ENCODE assay signal across 8 cellular contexts in genomic region chr22:29603358-29604191, GRCh38. TPM values are rescaled to one million over a fixed set of nuclear protein-coding genes. Genes with fewer than 3 reads are reported as not detected.
DNase-seq lines count a peak whose midpoint lies in the region; ATAC-seq and TF ChIP-seq lines count a peak whose summit lies in the region.

Gene NF2 (plus strand): TSS chr22:29603633. CDS start chr22:29603999, 366 bp downstream.

- H3K27me3 Mint-ChIP-seq in CD14-positive monocyte (ENCODE audit: low read depth in 3 of 3) = peaks cover 0 to 2% (median 2%) of the 10 kb centered on the region in 3 donors

- DNase-seq in CD14-positive monocyte (ENCODE audit: low spot score) (peak; percentile 99), NCI-H748 treated with DMSO at 0.1 percent for 48 hours (lab: John Stamatoyannopoulos, UW) (peak; percentile 82), dedifferentiated amniotic fluid mesenchymal stem cell (ENCODE audit: extremely low spot score) (peak; percentile 100), left lobe of liver (ENCODE audit: low spot score) (peak; percentile 99)
- peak; percentile 92 to 98 for DNase-seq in activated CD4-positive, alpha-beta T cell treated with anti-CD3 and anti-CD28 coated beads, Interleukin-2, amount 50 U/mL, for 24 hours (ENCODE audit: low read depth in 1 of 2, low spot score in 1 of 2)
- peak; percentile 98 for DNase-seq in stimulated activated CD4-positive, alpha-beta T cell treated with anti-CD3 and anti-CD28 coated beads, Interleukin-2, amount 100 ng/mL, for 4 hours (ENCODE audit: low read depth)

- peaks cover under 1 to 14% of the 10 kb centered on the region in 2 donors for H3K36me3 Mint-ChIP-seq in CD14-positive monocyte

- peak; percentile 97 for ATAC-seq in GM19372 (IDR thresholded peaks at IDR 0.05; ENCODE audit: low read depth, unreplicated experiment)
- ATAC-seq in HG03558 (IDR thresholded peaks at IDR 0.05; ENCODE audit: extremely low read depth, unreplicated experiment) = peak; percentile 92
- peak; percentile 96 for ATAC-seq in left lobe of liver

- H3K27ac Mint-ChIP-seq in CD14-positive monocyte = peak within 1 kb of the TSS; percentile 87 to 96 (median 96)

- intact Hi-C loops in CD14-positive monocyte (cut with micrococcal nuclease) = loop anchor here in 1 of 2 donors (5.0 kb wide), 1 partner anchor 164 kb away; the partner anchor contains the start of genes UQCR10 and ZMAT5

- peaks cover 0 to 14% (median 3%) of the 10 kb centered on the region in 7 donors for H3K9me3 Mint-ChIP-seq in CD14-positive monocyte

- no peak for TF ChIP-seq CTCF in CD14-positive monocyte (IDR thresholded peaks at IDR 0.05)

- peaks cover 22% of the 10 kb centered on the region for H3K4me1 Mint-ChIP-seq in CD14-positive monocyte

- H3K4me3 Mint-ChIP-seq in CD14-positive monocyte = peak within 1 kb of the TSS; percentile 86 to 97

RNA-seq across cellular contexts. Expression of gene NF2, which starts in this region (rescaled TPM):
- polyA plus RNA-seq in CD14-positive monocyte = 10 to 100 TPM in 1 of 2 donors, 1 to 10 TPM in 1; 7.7 to 15.5 TPM
- total RNA-seq in left lobe of liver = 17.3 TPM

Comparison
In these comparisons a context has a peak if more than half of its experiments do, and no peak if none do; other contexts are left out.
1. Peak in every context shown above with its lines: DNase-seq and ATAC-seq.